1 cellular context compared by ENCODE assay signal in the genomic region with DNA sequence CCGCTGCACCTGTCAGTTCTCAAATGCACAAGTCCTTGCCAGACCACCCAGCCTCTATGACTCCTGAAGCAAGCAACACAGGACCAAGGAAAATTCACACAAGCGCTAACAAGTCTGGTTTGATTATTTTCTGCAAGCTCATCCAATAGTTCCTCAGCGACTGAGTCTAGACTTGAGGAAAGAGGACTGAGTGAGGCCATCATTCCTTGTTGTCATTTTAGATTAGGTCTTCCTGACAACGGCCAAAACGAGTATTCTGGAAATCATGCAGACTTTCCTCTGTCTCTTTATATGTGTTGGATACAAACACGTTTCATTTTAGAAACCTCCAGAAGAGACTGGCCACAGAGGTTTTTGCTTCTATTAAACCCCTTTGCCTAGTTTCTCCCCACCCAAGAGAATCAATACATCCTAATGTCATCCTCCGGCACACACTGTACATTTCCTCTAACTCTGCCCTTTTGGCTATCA.
TF ChIP-seq lines count a peak whose summit lies in the region.

No MANE protein-coding gene starts in this region.

TF ChIP-seq in WTC11, 78 proteins besides CTCF, POLR2A, EP300 and RAD21 (continued from another document):
- TF ChIP-seq, protein P1, sequence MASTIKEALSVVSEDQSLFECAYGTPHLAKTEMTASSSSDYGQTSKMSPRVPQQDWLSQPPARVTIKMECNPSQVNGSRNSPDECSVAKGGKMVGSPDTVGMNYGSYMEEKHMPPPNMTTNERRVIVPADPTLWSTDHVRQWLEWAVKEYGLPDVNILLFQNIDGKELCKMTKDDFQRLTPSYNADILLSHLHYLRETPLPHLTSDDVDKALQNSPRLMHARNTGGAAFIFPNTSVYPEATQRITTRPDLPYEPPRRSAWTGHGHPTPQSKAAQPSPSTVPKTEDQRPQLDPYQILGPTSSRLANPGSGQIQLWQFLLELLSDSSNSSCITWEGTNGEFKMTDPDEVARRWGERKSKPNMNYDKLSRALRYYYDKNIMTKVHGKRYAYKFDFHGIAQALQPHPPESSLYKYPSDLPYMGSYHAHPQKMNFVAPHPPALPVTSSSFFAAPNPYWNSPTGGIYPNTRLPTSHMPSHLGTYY (CRISPR knock-in tag; IDR thresholded peaks at IDR 0.05) = no peak
- TF ChIP-seq, protein P2, sequence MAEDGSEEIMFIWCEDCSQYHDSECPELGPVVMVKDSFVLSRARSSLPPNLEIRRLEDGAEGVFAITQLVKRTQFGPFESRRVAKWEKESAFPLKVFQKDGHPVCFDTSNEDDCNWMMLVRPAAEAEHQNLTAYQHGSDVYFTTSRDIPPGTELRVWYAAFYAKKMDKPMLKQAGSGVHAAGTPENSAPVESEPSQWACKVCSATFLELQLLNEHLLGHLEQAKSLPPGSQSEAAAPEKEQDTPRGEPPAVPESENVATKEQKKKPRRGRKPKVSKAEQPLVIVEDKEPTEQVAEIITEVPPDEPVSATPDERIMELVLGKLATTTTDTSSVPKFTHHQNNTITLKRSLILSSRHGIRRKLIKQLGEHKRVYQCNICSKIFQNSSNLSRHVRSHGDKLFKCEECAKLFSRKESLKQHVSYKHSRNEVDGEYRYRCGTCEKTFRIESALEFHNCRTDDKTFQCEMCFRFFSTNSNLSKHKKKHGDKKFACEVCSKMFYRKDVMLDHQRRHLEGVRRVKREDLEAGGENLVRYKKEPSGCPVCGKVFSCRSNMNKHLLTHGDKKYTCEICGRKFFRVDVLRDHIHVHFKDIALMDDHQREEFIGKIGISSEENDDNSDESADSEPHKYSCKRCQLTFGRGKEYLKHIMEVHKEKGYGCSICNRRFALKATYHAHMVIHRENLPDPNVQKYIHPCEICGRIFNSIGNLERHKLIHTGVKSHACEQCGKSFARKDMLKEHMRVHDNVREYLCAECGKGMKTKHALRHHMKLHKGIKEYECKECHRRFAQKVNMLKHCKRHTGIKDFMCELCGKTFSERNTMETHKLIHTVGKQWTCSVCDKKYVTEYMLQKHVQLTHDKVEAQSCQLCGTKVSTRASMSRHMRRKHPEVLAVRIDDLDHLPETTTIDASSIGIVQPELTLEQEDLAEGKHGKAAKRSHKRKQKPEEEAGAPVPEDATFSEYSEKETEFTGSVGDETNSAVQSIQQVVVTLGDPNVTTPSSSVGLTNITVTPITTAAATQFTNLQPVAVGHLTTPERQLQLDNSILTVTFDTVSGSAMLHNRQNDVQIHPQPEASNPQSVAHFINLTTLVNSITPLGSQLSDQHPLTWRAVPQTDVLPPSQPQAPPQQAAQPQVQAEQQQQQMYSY (CRISPR knock-in tag; IDR thresholded peaks at IDR 0.05) = no peak
- TF ChIP-seq ZNF263 (CRISPR knock-in tag; IDR thresholded peaks at IDR 0.05; ENCODE audit: low read depth) (no peak), RELA (CRISPR knock-in tag; IDR thresholded peaks at IDR 0.05; ENCODE audit: borderline replicate concordance) (no peak), SMAD3 (CRISPR knock-in tag; IDR thresholded peaks at IDR 0.05; ENCODE audit: borderline replicate concordance) (no peak), SMAD4 (CRISPR knock-in tag; IDR thresholded peaks at IDR 0.05) (no peak)
- TF ChIP-seq, protein P3, sequence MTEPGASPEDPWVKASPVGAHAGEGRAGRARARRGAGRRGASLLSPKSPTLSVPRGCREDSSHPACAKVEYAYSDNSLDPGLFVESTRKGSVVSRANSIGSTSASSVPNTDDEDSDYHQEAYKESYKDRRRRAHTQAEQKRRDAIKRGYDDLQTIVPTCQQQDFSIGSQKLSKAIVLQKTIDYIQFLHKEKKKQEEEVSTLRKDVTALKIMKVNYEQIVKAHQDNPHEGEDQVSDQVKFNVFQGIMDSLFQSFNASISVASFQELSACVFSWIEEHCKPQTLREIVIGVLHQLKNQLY (CRISPR knock-in tag; IDR thresholded peaks at IDR 0.05) = no peak
- TF ChIP-seq, protein P4, sequence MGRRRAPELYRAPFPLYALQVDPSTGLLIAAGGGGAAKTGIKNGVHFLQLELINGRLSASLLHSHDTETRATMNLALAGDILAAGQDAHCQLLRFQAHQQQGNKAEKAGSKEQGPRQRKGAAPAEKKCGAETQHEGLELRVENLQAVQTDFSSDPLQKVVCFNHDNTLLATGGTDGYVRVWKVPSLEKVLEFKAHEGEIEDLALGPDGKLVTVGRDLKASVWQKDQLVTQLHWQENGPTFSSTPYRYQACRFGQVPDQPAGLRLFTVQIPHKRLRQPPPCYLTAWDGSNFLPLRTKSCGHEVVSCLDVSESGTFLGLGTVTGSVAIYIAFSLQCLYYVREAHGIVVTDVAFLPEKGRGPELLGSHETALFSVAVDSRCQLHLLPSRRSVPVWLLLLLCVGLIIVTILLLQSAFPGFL (CRISPR knock-in tag; IDR thresholded peaks at IDR 0.05; ENCODE audit: borderline replicate concordance) = no peak
- TF ChIP-seq, protein P5, sequence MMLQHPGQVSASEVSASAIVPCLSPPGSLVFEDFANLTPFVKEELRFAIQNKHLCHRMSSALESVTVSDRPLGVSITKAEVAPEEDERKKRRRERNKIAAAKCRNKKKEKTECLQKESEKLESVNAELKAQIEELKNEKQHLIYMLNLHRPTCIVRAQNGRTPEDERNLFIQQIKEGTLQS (CRISPR knock-in tag; conservative IDR thresholded peaks at IDR 0.05) = no peak
